ENCODE assay signal across 1 cellular context in genomic region chr15:39488498-39488897, GRCh38.
TF ChIP-seq lines count a peak whose summit lies in the region.

No MANE protein-coding gene starts in this region.

TF ChIP-seq in IMR-90, 13 proteins besides CTCF, POLR2A, EP300 and RAD21 (continued from another document):
- TF ChIP-seq RFX5 (IDR thresholded peaks at IDR 0.05; ENCODE audit: low read depth, low read length) = no peak
- TF ChIP-seq MAZ (IDR thresholded peaks at IDR 0.05; ENCODE audit: borderline replicate concordance, low read depth, low read length) = no peak
- no peak for TF ChIP-seq RCOR1 (IDR thresholded peaks at IDR 0.05; ENCODE audit: insufficient replicate concordance, low read length)
